ENCODE assay signal across 36 cellular contexts in genomic region chr11:111466615-111467014, GRCh38. TPM values are rescaled to one million over a fixed set of nuclear protein-coding genes. Genes with fewer than 3 reads are reported as not detected.
"Had no signal": no experiment of that assay in that cellular context is flagged by ENCODE, and none has a peak within 500 bp of the region (broad histone marks: within the 10 kb centered on the region; RNA-seq: fewer than 3 reads in every experiment).

No MANE protein-coding gene starts in this region.

- H3K36me3 ChIP-seq: adrenal gland, breast epithelium had no signal

- H3K36me3 Mint-ChIP-seq: activated CD4-positive, alpha-beta memory T cell treated with anti-CD3 and anti-CD28 coated beads for 36 hours had no signal

- H3K4me3 ChIP-seq: adrenal gland, body of pancreas, breast epithelium had no signal

- H3K27me3 ChIP-seq: adrenal gland, body of pancreas, breast epithelium had no signal

- DNase-seq: activated B cell treated with CpG ODN at 0.5 μM for 24 hours; activated CD4-positive, alpha-beta memory T cell treated with anti-CD3 and anti-CD28 coated beads for 36 hours; activated CD4-positive, alpha-beta T cell treated with anti-CD3 and anti-CD28 coated beads for 4 hours; activated CD4-positive, alpha-beta T cell treated with anti-CD3 and anti-CD28 coated beads, Interleukin-2, amount 50 U/mL, for 1 hour; activated CD4-positive, CD25-positive, alpha-beta regulatory T cell treated with anti-CD3 and anti-CD28 coated beads, Interleukin-2, amount 50 U/mL, for 72 hours; activated effector memory CD4-positive, alpha-beta T cell treated with anti-CD3 and anti-CD28 coated beads, Interleukin-2, amount 50 U/mL, for 16 hours; activated naive CD4-positive, alpha-beta T cell; activated naive CD4-positive, alpha-beta T cell treated with anti-CD3 and anti-CD28 coated beads, Interleukin-2, amount 50 U/mL, for 16 hours; activated naive CD8-positive, alpha-beta T cell treated with anti-CD3 and anti-CD28 coated beads, Interleukin-2, amount 10 ng/mL, durations not matched to agents 7 days and 5 days; activated T-cell treated with anti-CD3 and anti-CD28 coated beads, Interleukin-2, amount 50 U/mL, for 1 hour; activated T-cell treated with anti-CD3 and anti-CD28 coated beads, Interleukin-2, amount 50 U/mL, for 72 hours; adrenal gland; body of pancreas; KG1; MM.1S; NCI-H1092 treated with DMSO at 0.1 percent for 48 hours; NCI-H1417; NCI-H146; NCI-H187; NCI-H2029 treated with DMSO at 0.1 percent for 48 hours; NCI-H2107; NCI-H2171; NCI-H510A; NCI-H526; NCI-H748 treated with DMSO at 0.1 percent for 48 hours; Right ventricle myocardium superior; SW 1271; T-helper 1 cell; T-helper 2 cell; T-helper 9 cell had no signal

- H3K4me3 Mint-ChIP-seq: activated B cell treated with CpG ODN at 0.5 μM for 24 hours; activated CD4-positive, alpha-beta memory T cell treated with anti-CD3 and anti-CD28 coated beads for 36 hours; activated naive CD8-positive, alpha-beta T cell treated with anti-CD3 and anti-CD28 coated beads, Interleukin-2, amount 10 ng/mL, durations not matched to agents 7 days and 5 days; activated T-cell treated with anti-CD3 and anti-CD28 coated beads, Interleukin-2, amount 50 U/mL, for 72 hours; activated T-helper 17 cell treated with anti-CD3 and anti-CD28 coated beads, Interleukin-2, amount 50 U/mL, for 72 hours had no signal

- H3K27ac Mint-ChIP-seq: activated B cell treated with CpG ODN at 0.5 μM for 24 hours; activated CD4-positive, alpha-beta memory T cell treated with anti-CD3 and anti-CD28 coated beads for 36 hours; activated naive CD8-positive, alpha-beta T cell treated with anti-CD3 and anti-CD28 coated beads, Interleukin-2, amount 10 ng/mL, durations not matched to agents 7 days and 5 days; activated T-cell treated with anti-CD3 and anti-CD28 coated beads, Interleukin-2, amount 50 U/mL, for 72 hours; activated T-helper 17 cell treated with anti-CD3 and anti-CD28 coated beads, Interleukin-2, amount 50 U/mL, for 72 hours had no signal

- H3K27ac ChIP-seq: adrenal gland, body of pancreas, breast epithelium, VCaP had no signal

- ATAC-seq: activated T-cell treated with anti-CD3 and anti-CD28 coated beads, Interleukin-2, amount 50 U/mL, for 72 hours; activated T-helper 17 cell treated with anti-CD3 and anti-CD28 coated beads, Interleukin-2, amount 50 U/mL, for 72 hours; body of pancreas had no signal

- H3K9me3 ChIP-seq: adrenal gland, body of pancreas, breast epithelium had no signal

- H3K4me1 Mint-ChIP-seq: activated B cell treated with CpG ODN at 0.5 μM for 24 hours; activated T-helper 17 cell treated with anti-CD3 and anti-CD28 coated beads, Interleukin-2, amount 50 U/mL, for 72 hours had no signal

- H3K4me1 ChIP-seq: adrenal gland, body of pancreas, breast epithelium had no signal

- H3K9me3 Mint-ChIP-seq: activated B cell treated with CpG ODN at 0.5 μM for 24 hours; activated CD4-positive, alpha-beta memory T cell treated with anti-CD3 and anti-CD28 coated beads for 36 hours; activated naive CD8-positive, alpha-beta T cell treated with anti-CD3 and anti-CD28 coated beads, Interleukin-2, amount 10 ng/mL, durations not matched to agents 7 days and 5 days; activated T-cell treated with anti-CD3 and anti-CD28 coated beads, Interleukin-2, amount 50 U/mL, for 72 hours; activated T-helper 17 cell treated with anti-CD3 and anti-CD28 coated beads, Interleukin-2, amount 50 U/mL, for 72 hours had no signal

RNA-seq across cellular contexts. Expression of gene BTG4, which starts 45.6 kb away (rescaled TPM):
- total RNA-seq: activated B cell treated with CpG ODN at 0.5 μM for 24 hours; activated CD4-positive, alpha-beta memory T cell treated with anti-CD3 and anti-CD28 coated beads for 36 hours; activated CD8-positive, alpha-beta memory T cell treated with anti-CD3 and anti-CD28 coated beads for 36 hours; activated T-helper 17 cell treated with anti-CD3 and anti-CD28 coated beads, Interleukin-2, amount 50 U/mL, for 72 hours; adrenal gland; body of pancreas; breast epithelium; cardiac septum; OCI-LY7; Right ventricle myocardium superior had no signal
- polyA plus RNA-seq: adrenal gland had no signal

RNA-seq across cellular contexts. Expression of gene HOATZ, which starts 48.0 kb away (rescaled TPM):
- total RNA-seq: activated B cell treated with CpG ODN at 0.5 μM for 24 hours; activated CD4-positive, alpha-beta memory T cell treated with anti-CD3 and anti-CD28 coated beads for 36 hours; activated CD8-positive, alpha-beta memory T cell treated with anti-CD3 and anti-CD28 coated beads for 36 hours; activated naive CD8-positive, alpha-beta T cell treated with anti-CD3 and anti-CD28 coated beads, Interleukin-2, amount 10 ng/mL, durations not matched to agents 7 days and 5 days; activated T-cell treated with anti-CD3 and anti-CD28 coated beads, Interleukin-2, amount 50 U/mL, for 72 hours; activated T-helper 17 cell treated with anti-CD3 and anti-CD28 coated beads, Interleukin-2, amount 50 U/mL, for 72 hours; adrenal gland; body of pancreas; breast epithelium; cardiac septum; OCI-LY7; Right ventricle myocardium superior had no signal
- polyA plus RNA-seq: adrenal gland had no signal
